ENCODE assay signal across 8 cellular contexts in genomic region chr9:98056403-98057094, GRCh38.
A peak's percentile ranks its signal among the peaks of the same experiment; 100 is the strongest.
DNase-seq lines count a peak whose midpoint lies in the region; ATAC-seq lines count a peak whose summit lies in the region.

Gene NANS, plus strand, starts transcription at chr9:98056732. Its CDS starts 77 bp downstream, at chr9:98056809.

- ATAC-seq in GM21528 (IDR thresholded peaks at IDR 0.05; ENCODE audit: low FRiP score, unreplicated experiment) = peak; percentile 94

- DNase-seq in DMS 273 treated with DMSO at 0.1 percent for 48 hours (lab: John Stamatoyannopoulos, UW) = peak; percentile 91
- DNase-seq in HuH-7.5 (ENCODE audit: low spot score) = peak; percentile 82
- peak; percentile 95 for DNase-seq in OCI-M1 (lab: John Stamatoyannopoulos, UW)
- DNase-seq in activated T-cell treated with anti-CD3 and anti-CD28 coated beads for 24 hours (ENCODE audit: low read depth) = peak; percentile 87
- peak; percentile 66 for DNase-seq in epidermal melanocyte (ENCODE audit: insufficient read length, low spot score)
- DNase-seq in middle frontal gyrus (ENCODE audit: extremely low spot score, low spot score) = peak; percentile 82
- peak; percentile 85 to 86 for DNase-seq in stimulated activated CD8-positive, alpha-beta memory T cell treated with anti-CD3 and anti-CD28 coated beads, Interleukin-2, amount 100 ng/mL, for 1 hour (ENCODE audit: low read depth in 2 of 2)

Comparison
In these comparisons a context has a peak if more than half of its experiments do, and no peak if none do; other contexts are left out.
1. Peak in every context shown above with its lines: DNase-seq and ATAC-seq.